14 cellular contexts compared by ENCODE assay signal in genomic region chr10:59363446-59363958, GRCh38. TPM values are rescaled to one million over a fixed set of nuclear protein-coding genes. Genes with fewer than 3 reads are reported as not detected.
DNase-seq lines count a peak whose midpoint lies in the region; ATAC-seq, FAIRE-seq and TF ChIP-seq lines count a peak whose summit lies in the region.
"Had no signal": no experiment of that assay in that cellular context is flagged by ENCODE, and none has a peak within 500 bp of the region (broad histone marks: within the 10 kb centered on the region; RNA-seq: fewer than 3 reads in every experiment).

No MANE protein-coding gene starts in this region.

- H3K4me1 ChIP-seq in esophagus muscularis mucosa (peaks cover 32 to 51% (median 49%) of the 10 kb centered on the region in 4 donors), parathyroid adenoma (peaks cover 4% of the 10 kb centered on the region), transverse colon (peaks cover 0 to 23% (median 10%) of the 10 kb centered on the region in 4 donors), small intestine (ENCODE audit: control insufficient read depth in 2 of 2, insufficient read depth in 1 of 2, low read depth in 1 of 2, low read length in 1 of 2) (peaks cover 0 to 3% of the 10 kb centered on the region in 2 donors)

- no peak for TF ChIP-seq POLR2A in esophagus muscularis mucosa (IDR thresholded peaks at IDR 0.05; ENCODE audit: low read depth)
- TF ChIP-seq POLR2A in transverse colon (IDR thresholded peaks at IDR 0.05): no peak

- no peaks in the 10 kb centered on the region for H3K79me2 ChIP-seq in parathyroid adenoma

- FAIRE-seq in small intestine (lab: Jason Lieb, UNC): no peak
- FAIRE-seq: GM18507 had no signal

- intact Hi-C loops in esophagus muscularis mucosa (cut with DNase I) (no loop called here), transverse colon (cut with DNase I; ENCODE audit: low total_unique reads) (no loop called here)

- DNase-seq in NCI-H146 (lab: John Stamatoyannopoulos, UW) (peak; percentile 38), NCI-H146 treated with DMSO at 0.1 percent for 48 hours (lab: John Stamatoyannopoulos, UW; ENCODE audit: unreplicated experiment) (no peak), esophagus muscularis mucosa (ENCODE audit: extremely low spot score) (no peak), transverse colon (no peak), globus pallidus (ENCODE audit: low spot score) (no peak), small intestine (no peak)
- DNase-seq: activated CD8-positive, alpha-beta T cell treated with anti-CD3 and anti-CD28 coated beads, Interleukin-2, amount 10 ng/mL, durations not matched to agents 7 days and 5 days; activated effector memory CD4-positive, alpha-beta T cell treated with anti-CD3 and anti-CD28 coated beads, Interleukin-2, amount 50 U/mL, for 16 hours; effector memory CD4-positive, alpha-beta T cell; GF-D8; stimulated activated CD4-positive, alpha-beta T cell treated with anti-CD3 and anti-CD28 coated beads, Interleukin-1b, Interleukin-23, amount 100 ng/mL, for 48 hours had no signal

- no peak for TF ChIP-seq CTCF in esophagus muscularis mucosa (IDR thresholded peaks at IDR 0.05)
- TF ChIP-seq CTCF in parathyroid adenoma (IDR thresholded peaks at IDR 0.05): no peak
- no peak for TF ChIP-seq CTCF in transverse colon (IDR thresholded peaks at IDR 0.05)

- TF ChIP-seq EP300 in esophagus muscularis mucosa (IDR thresholded peaks at IDR 0.05): no peak
- no peak for TF ChIP-seq EP300 in transverse colon (IDR thresholded peaks at IDR 0.05; ENCODE audit: low read depth)

- in situ Hi-C loops in transverse colon (cut with MboI; ENCODE audit: low pct_ligation_motif_present in 1 of 4, low pct_unique_long_range_greater_than_20kb in 1 of 4, low sequenced_read_pairs in 3 of 4): no loop called here

- H2AFZ ChIP-seq in parathyroid adenoma: peak overlapping the region; percentile 89

- H3K9me3 ChIP-seq in esophagus muscularis mucosa (no peaks in the 10 kb centered on the region), parathyroid adenoma (ENCODE audit: control insufficient read depth, low read length) (no peaks in the 10 kb centered on the region), transverse colon (no peaks in the 10 kb centered on the region), small intestine (ENCODE audit: control insufficient read depth, low read depth) (no peaks in the 10 kb centered on the region)

- no peak for ATAC-seq in HG03159 (IDR thresholded peaks at IDR 0.05; ENCODE audit: unreplicated experiment)

- H3K27me3 ChIP-seq in esophagus muscularis mucosa: no peaks in the 10 kb centered on the region
- no peaks in the 10 kb centered on the region for H3K27me3 ChIP-seq in parathyroid adenoma (ENCODE audit: control insufficient read depth, insufficient read depth, low read length)
- no peaks in the 10 kb centered on the region for H3K27me3 ChIP-seq in transverse colon
- peaks cover 0 to 2% of the 10 kb centered on the region in 2 donors for H3K27me3 ChIP-seq in small intestine (ENCODE audit: control insufficient read depth in 2 of 2, insufficient read depth in 2 of 2, low read length in 2 of 2)

- H3K9ac ChIP-seq in parathyroid adenoma: no peak overlapping the region

- H3K36me3 ChIP-seq in esophagus muscularis mucosa: no peaks in the 10 kb centered on the region
- H3K36me3 ChIP-seq in parathyroid adenoma (ENCODE audit: control insufficient read depth, insufficient read depth, low read length): no peaks in the 10 kb centered on the region
- H3K36me3 ChIP-seq in transverse colon: no peaks in the 10 kb centered on the region
- H3K36me3 ChIP-seq in small intestine (ENCODE audit: control insufficient read depth in 2 of 2, insufficient read depth in 2 of 2, low read length in 2 of 2): no peaks in the 10 kb centered on the region

- H3K27ac ChIP-seq in esophagus muscularis mucosa (replicated peaks in 1 of 4): peak overlapping the region; percentile 86 to 94 (median 90)
- H3K27ac ChIP-seq in parathyroid adenoma: peak overlapping the region; percentile 82
- peak overlapping the region; percentile 73 to 85 (median 84) for H3K27ac ChIP-seq in transverse colon
- H3K27ac ChIP-seq in small intestine (ENCODE audit: low read depth in 1 of 2, low read length in 1 of 2): no peak overlapping the region

- WGBS in esophagus muscularis mucosa: 80% methylated on average over 3 of the region's 3 CpGs
- 65 to 78% methylated on average over 3 of the region's 3 CpGs for WGBS in transverse colon (ENCODE audit: low coverage in 1 of 2), 2 donors
- WGBS in small intestine, 3 donors: 23 to 64% (median 36%) methylated on average over 3 of the region's 3 CpGs

- H3K4me3 ChIP-seq in esophagus muscularis mucosa (peak overlapping the region; percentile 60 to 80 (median 66)), parathyroid adenoma (ENCODE audit: low read depth, low read length) (no peak overlapping the region), transverse colon (peak overlapping the region in 1 of 4 donors; percentile 54), small intestine (ENCODE audit: low read depth in 1 of 2, low read length in 2 of 2) (no peak overlapping the region)

- H3K4me2 ChIP-seq in parathyroid adenoma (ENCODE audit: low read length): peak overlapping the region; percentile 93

RNA-seq across cellular contexts. Expression of gene FAM13C, which starts 1.2 kb away (rescaled TPM):
- total RNA-seq in esophagus muscularis mucosa (10 to 100 TPM; 45.1 to 62.9 (median 53.1) TPM), transverse colon (1 to 10 TPM; 5.6 to 9.7 (median 6.1) TPM)
- polyA plus RNA-seq in small intestine: 1 to 10 TPM in 2 of 3 donors, not detected in 1; 1.1 to 3.3 TPM
- total RNA-seq: activated CD8-positive, alpha-beta T cell treated with anti-CD3 and anti-CD28 coated beads, Interleukin-2, amount 10 ng/mL, durations not matched to agents 7 days and 5 days had no signal

Comparison
In these comparisons a context has a peak if more than half of its experiments do, and no peak if none do; other contexts are left out.
1. H3K27ac ChIP-seq: peak in esophagus muscularis mucosa (4 of 4), parathyroid adenoma (single experiment) and transverse colon (4 of 4); none in small intestine (0 of 2).
2. H3K4me3 ChIP-seq: peak in esophagus muscularis mucosa (4 of 4); none in parathyroid adenoma (single experiment) and small intestine (0 of 2).
3. RNA of gene FAM13C, which starts 1.2 kb away (total RNA-seq): 45.1 to 62.9 TPM in esophagus muscularis mucosa; 5.6 to 9.7 TPM in transverse colon; every median in the first group is over 4 times any median in the second.